Comparison of ENCODE assay signal across 1 cellular context in the genomic region with DNA sequence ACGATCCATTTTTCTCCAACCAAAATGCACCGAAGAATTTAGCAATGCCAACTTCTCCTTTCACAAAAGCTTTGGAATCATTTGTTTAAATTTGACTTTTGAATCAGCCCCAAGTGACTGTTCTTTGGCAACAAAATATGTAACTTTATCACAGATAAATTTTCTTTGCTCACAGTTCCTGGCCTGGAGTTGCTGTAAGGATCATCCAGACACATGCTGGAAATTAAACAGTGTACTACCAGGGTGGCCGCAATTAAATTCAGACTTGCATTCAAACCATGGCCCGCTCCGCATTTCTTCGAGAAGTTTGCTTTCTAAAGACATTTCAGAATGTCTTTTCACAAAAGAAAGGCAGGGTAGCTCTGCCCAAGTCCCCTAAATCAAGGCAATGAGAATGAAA.
TF ChIP-seq lines count a peak whose summit lies in the region.

No MANE protein-coding gene starts in this region.

TF ChIP-seq in IMR-90, 13 proteins besides CTCF, POLR2A, EP300 and RAD21:
- TF ChIP-seq FOS (IDR thresholded peaks at IDR 0.05; ENCODE audit: low read depth, low read length), result no peak
- no peak for TF ChIP-seq MAZ (IDR thresholded peaks at IDR 0.05; ENCODE audit: borderline replicate concordance, low read depth, low read length)
- no peak for TF ChIP-seq CHD1 (IDR thresholded peaks at IDR 0.05; ENCODE audit: low read depth, low read length)
- TF ChIP-seq, protein P1, sequence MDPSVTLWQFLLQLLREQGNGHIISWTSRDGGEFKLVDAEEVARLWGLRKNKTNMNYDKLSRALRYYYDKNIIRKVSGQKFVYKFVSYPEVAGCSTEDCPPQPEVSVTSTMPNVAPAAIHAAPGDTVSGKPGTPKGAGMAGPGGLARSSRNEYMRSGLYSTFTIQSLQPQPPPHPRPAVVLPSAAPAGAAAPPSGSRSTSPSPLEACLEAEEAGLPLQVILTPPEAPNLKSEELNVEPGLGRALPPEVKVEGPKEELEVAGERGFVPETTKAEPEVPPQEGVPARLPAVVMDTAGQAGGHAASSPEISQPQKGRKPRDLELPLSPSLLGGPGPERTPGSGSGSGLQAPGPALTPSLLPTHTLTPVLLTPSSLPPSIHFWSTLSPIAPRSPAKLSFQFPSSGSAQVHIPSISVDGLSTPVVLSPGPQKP (IDR thresholded peaks at IDR 0.05; ENCODE audit: borderline replicate concordance, low read depth, low read length), result no peak
- TF ChIP-seq RCOR1 (IDR thresholded peaks at IDR 0.05; ENCODE audit: insufficient replicate concordance, low read length), result no peak
- TF ChIP-seq CEBPB (IDR thresholded peaks at IDR 0.05; ENCODE audit: low read depth, low read length), result no peak
- TF ChIP-seq, protein P2, sequence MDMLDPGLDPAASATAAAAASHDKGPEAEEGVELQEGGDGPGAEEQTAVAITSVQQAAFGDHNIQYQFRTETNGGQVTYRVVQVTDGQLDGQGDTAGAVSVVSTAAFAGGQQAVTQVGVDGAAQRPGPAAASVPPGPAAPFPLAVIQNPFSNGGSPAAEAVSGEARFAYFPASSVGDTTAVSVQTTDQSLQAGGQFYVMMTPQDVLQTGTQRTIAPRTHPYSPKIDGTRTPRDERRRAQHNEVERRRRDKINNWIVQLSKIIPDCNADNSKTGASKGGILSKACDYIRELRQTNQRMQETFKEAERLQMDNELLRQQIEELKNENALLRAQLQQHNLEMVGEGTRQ (IDR thresholded peaks at IDR 0.05; ENCODE audit: low read depth, low read length), result no peak
- TF ChIP-seq MAFK (IDR thresholded peaks at IDR 0.05; ENCODE audit: low read depth, low read length), result no peak
- no peak for TF ChIP-seq SMC3 (IDR thresholded peaks at IDR 0.05; ENCODE audit: low read depth, low read length)
- TF ChIP-seq NFE2L2 (IDR thresholded peaks at IDR 0.05; ENCODE audit: low read depth, low read length), result no peak
- TF ChIP-seq BHLHE40 (IDR thresholded peaks at IDR 0.05; ENCODE audit: low read depth, low read length), result no peak
- no peak for TF ChIP-seq RFX5 (IDR thresholded peaks at IDR 0.05; ENCODE audit: low read depth, low read length)
- no peak for TF ChIP-seq MXI1 (IDR thresholded peaks at IDR 0.05; ENCODE audit: borderline replicate concordance, low read depth, low read length)
